Comparison of ENCODE assay signal across 14 cellular contexts in genomic region chr5:76724871-76725270, GRCh38. TPM values are rescaled to one million over a fixed set of nuclear protein-coding genes. Genes with fewer than 3 reads are reported as not detected.
A peak's percentile ranks its signal among the peaks of the same experiment; 100 is the strongest.
DNase-seq lines count a peak whose midpoint lies in the region; ATAC-seq, FAIRE-seq and TF ChIP-seq lines count a peak whose summit lies in the region.
"Had no signal": no experiment of that assay in that cellular context is flagged by ENCODE, and none has a peak within 500 bp of the region (broad histone marks: within the 10 kb centered on the region; RNA-seq: fewer than 3 reads in every experiment).

No MANE protein-coding gene starts in this region.

- H3K4me1 ChIP-seq in mammary epithelial cell (ENCODE audit: insufficient read depth, low read length) = peaks cover 10% of the 10 kb centered on the region
- H3K4me1 ChIP-seq in keratinocyte (ENCODE audit: control insufficient read depth, extremely low read depth, insufficient read depth, low read length) = peaks cover 17% of the 10 kb centered on the region
- H3K4me1 ChIP-seq: gastroesophageal sphincter had no signal

- H3K4me1 Mint-ChIP-seq in activated T-cell treated with anti-CD3 and anti-CD28 coated beads, Interleukin-2, amount 50 U/mL, for 72 hours (ENCODE audit: low read depth) = no peaks in the 10 kb centered on the region

- H2AFZ ChIP-seq in mammary epithelial cell (ENCODE audit: low read depth, low read length) (no peak overlapping the region), keratinocyte (ENCODE audit: control insufficient read depth, low read length) (no peak overlapping the region)

- dilution Hi-C loops in mammary epithelial cell (cut with HindIII; ENCODE audit: low sequenced_read_pairs) (no loop called here), keratinocyte (cut with MboI; ENCODE audit: extremely low pct_ligation_motif_present, low sequenced_read_pairs) (no loop called here)

- H3K27ac ChIP-seq in mammary epithelial cell (ENCODE audit: insufficient read depth, low read depth, low read length) = no peak overlapping the region
- peak overlapping the region; percentile 37 for H3K27ac ChIP-seq in keratinocyte (ENCODE audit: control insufficient read depth, insufficient read depth, low read length)
- H3K27ac ChIP-seq: gastroesophageal sphincter, left ventricle myocardium inferior had no signal

- CTCF ChIA-PET in mammary epithelial cell (lab: Charles Lee; ENCODE audit: low non-redundant PET) = no interaction called here

- H3K9ac ChIP-seq in mammary epithelial cell (ENCODE audit: insufficient read depth, low read length) = no peak overlapping the region
- no peak overlapping the region for H3K9ac ChIP-seq in keratinocyte (ENCODE audit: control insufficient read depth, extremely low read depth, insufficient read depth, low read length)

- H3K9me1 ChIP-seq in keratinocyte (ENCODE audit: control insufficient read depth, extremely low read depth, insufficient read depth, low read length) = no peaks in the 10 kb centered on the region

- peaks cover 6 to 11% of the 10 kb centered on the region in 2 donors for H3K9me3 Mint-ChIP-seq in activated T-cell treated with anti-CD3 and anti-CD28 coated beads, Interleukin-2, amount 50 U/mL, for 72 hours

- H3K4me3 ChIP-seq in mammary epithelial cell (replicated peaks in 1 of 3; ENCODE audit: insufficient read depth in 1 of 3, low read depth in 2 of 3, low read length in 3 of 3) = no peak overlapping the region
- H3K4me3 ChIP-seq in keratinocyte (ENCODE audit: control insufficient read depth in 2 of 3, extremely low read depth in 1 of 3, insufficient read depth in 2 of 3, low read depth in 1 of 3, low read length in 3 of 3) = no peak overlapping the region
- H3K4me3 ChIP-seq: gastroesophageal sphincter, left ventricle myocardium inferior had no signal

- intact Hi-C loops in mammary epithelial cell (cut with micrococcal nuclease) = no loop called here

- ATAC-seq in activated T-cell treated with anti-CD3 and anti-CD28 coated beads, Interleukin-2, amount 50 U/mL, for 72 hours (replicated peaks in 1 of 2) = no peak
- no peak for ATAC-seq in GM19035 (IDR thresholded peaks at IDR 0.05; ENCODE audit: unreplicated experiment)
- ATAC-seq: activated T-cell treated with anti-CD3 and anti-CD28 coated beads, Interleukin-2, amount 50 U/mL, for 4 hours; gastroesophageal sphincter had no signal

- peaks cover 6% of the 10 kb centered on the region for H3K9me3 ChIP-seq in mammary epithelial cell (replicated peaks; ENCODE audit: insufficient read depth, low read length)
- peaks cover 6% of the 10 kb centered on the region for H3K9me3 ChIP-seq in keratinocyte (ENCODE audit: control insufficient read depth, low read depth, low read length)

- peaks cover 81% of the 10 kb centered on the region for H3K79me2 ChIP-seq in mammary epithelial cell (ENCODE audit: insufficient read depth, low read length)
- peaks cover 24% of the 10 kb centered on the region for H3K79me2 ChIP-seq in keratinocyte (ENCODE audit: control insufficient read depth, insufficient read depth, low read length)

- H3K36me3 Mint-ChIP-seq in activated T-cell treated with anti-CD3 and anti-CD28 coated beads, Interleukin-2, amount 50 U/mL, for 72 hours (ENCODE audit: insufficient read depth in 2 of 2) = peaks cover 7 to 8% of the 10 kb centered on the region in 2 donors

- DNase-seq in activated T-cell treated with anti-CD3 and anti-CD28 coated beads, Interleukin-2, amount 50 U/mL, for 72 hours = no peak
- DNase-seq in activated T-cell treated with anti-CD3 and anti-CD28 coated beads for 4 hours (no peak), mammary epithelial cell (peak; percentile 53), keratinocyte (ENCODE audit: low read depth, low spot score) (no peak), iPS-NIHi11 (ENCODE audit: low spot score) (no peak), NCI-H1694 (lab: John Stamatoyannopoulos, UW) (no peak), NCI-H2171 (lab: John Stamatoyannopoulos, UW) (no peak)
- DNase-seq: activated T-cell treated with anti-CD3 and anti-CD28 coated beads, Interleukin-2, amount 50 U/mL, for 4 hours; DMS79; left ventricle myocardium inferior; MM.1S; substantia nigra had no signal

- 69% methylated on average over 4 of the region's 4 CpGs for WGBS in mammary epithelial cell (ENCODE audit: low coverage, missing lambda C conversion rate)

- H3K27me3 ChIP-seq in mammary epithelial cell (ENCODE audit: insufficient read depth, low read length) = no peaks in the 10 kb centered on the region
- no peaks in the 10 kb centered on the region for H3K27me3 ChIP-seq in keratinocyte (ENCODE audit: control insufficient read depth, extremely low read depth, insufficient read depth, low read length)
- H3K27me3 ChIP-seq: gastroesophageal sphincter had no signal

- peak; percentile 87 for FAIRE-seq in keratinocyte (lab: Jason Lieb, UNC)

- peak overlapping the region; percentile 31 for H3K27ac Mint-ChIP-seq in activated T-cell treated with anti-CD3 and anti-CD28 coated beads, Interleukin-2, amount 50 U/mL, for 72 hours

- H3K4me2 ChIP-seq in mammary epithelial cell (ENCODE audit: insufficient read depth, low read depth, low read length) (peak overlapping the region; percentile 15), keratinocyte (ENCODE audit: control insufficient read depth, extremely low read depth, insufficient read depth, low read depth, low read length) (peak overlapping the region; percentile 39)

- peaks cover 2% of the 10 kb centered on the region for H3K36me3 ChIP-seq in mammary epithelial cell (ENCODE audit: insufficient read depth, low read length)
- no peaks in the 10 kb centered on the region for H3K36me3 ChIP-seq in keratinocyte (ENCODE audit: control insufficient read depth in 2 of 2, extremely low read depth in 1 of 2, insufficient read depth in 2 of 2, low read length in 2 of 2)
- H3K36me3 ChIP-seq: gastroesophageal sphincter had no signal

- no peak overlapping the region for H3K4me3 Mint-ChIP-seq in activated T-cell treated with anti-CD3 and anti-CD28 coated beads, Interleukin-2, amount 50 U/mL, for 72 hours
- H3K4me3 Mint-ChIP-seq: activated T-cell treated with anti-CD3 and anti-CD28 coated beads, Interleukin-2, amount 50 U/mL, for 4 hours had no signal

- no TSS peak for BruUV-seq in mammary epithelial cell (replicated peaks; lab: Mats Ljungman, UMichigan)

- H3K27me3 Mint-ChIP-seq in activated T-cell treated with anti-CD3 and anti-CD28 coated beads, Interleukin-2, amount 50 U/mL, for 72 hours (ENCODE audit: low read depth) = no peaks in the 10 kb centered on the region

- no peak for TF ChIP-seq CTCF in mammary epithelial cell (conservative IDR thresholded peaks at IDR 0.05 in 1 of 2, IDR thresholded peaks at IDR 0.05 in 1 of 2; ENCODE audit: extremely low read depth in 1 of 2, insufficient read depth in 1 of 2, low read depth in 1 of 2, low read length in 2 of 2)
- TF ChIP-seq CTCF in keratinocyte (optimal IDR thresholded peaks at IDR 0.05 in 1 of 3, IDR thresholded peaks at IDR 0.05 in 1 of 3, conservative IDR thresholded peaks at IDR 0.05 in 1 of 3; ENCODE audit: extremely low read depth in 1 of 3, insufficient read depth in 2 of 3, low read length in 3 of 3) = no peak

- H4K20me1 ChIP-seq in mammary epithelial cell (ENCODE audit: insufficient read depth, low read length) (no peaks in the 10 kb centered on the region), keratinocyte (ENCODE audit: control insufficient read depth, extremely low read depth, insufficient read depth, low read length) (no peaks in the 10 kb centered on the region)

- in situ Hi-C loops in mammary epithelial cell (cut with MboI; ENCODE audit: low sequenced_read_pairs in 2 of 2) = no loop called here

RNA-seq across cellular contexts. Expression of gene F2R, which starts 8.9 kb away (rescaled TPM):
- 10 to 100 TPM in 1 of 2 donors, 1 to 10 TPM in 1; 4.5 to 10.6 TPM for total RNA-seq in activated T-cell treated with anti-CD3 and anti-CD28 coated beads, Interleukin-2, amount 50 U/mL, for 72 hours
- total RNA-seq in mammary epithelial cell = 10 to 100 TPM; 30.7 to 81.4 TPM
- polyA plus RNA-seq in mammary epithelial cell = 46.2 TPM
- 47.2 TPM for polyA minus RNA-seq in mammary epithelial cell
- 56.8 to 59.9 TPM (median 58.0 TPM) in 3 replicates for polyA plus RNA-seq in keratinocyte
- 26.3 TPM for polyA plus RNA-seq in keratinocyte (2011; ENCODE audit: low read depth)
- 27.2 and 40.2 TPM in 2 replicates for polyA plus RNA-seq in keratinocyte (2011; cell fraction: cytosol; rRNA removed)
- 117 and 121 TPM in 2 replicates for polyA plus RNA-seq in keratinocyte (2011; cell fraction: nucleus; rRNA removed)
- 25.1 and 31.5 TPM in 2 replicates for polyA plus RNA-seq in keratinocyte (2012; ENCODE audit: low replicate concordance)
- 45.7 to 62.1 TPM (median 55.9 TPM) in 3 replicates for polyA minus RNA-seq in keratinocyte
- polyA minus RNA-seq in keratinocyte (2011; cell fraction: cytosol; rRNA and poly(A)+ RNA removed) = 31.3 TPM
- 69.1 and 124 TPM in 2 replicates for polyA minus RNA-seq in keratinocyte (2011; cell fraction: nucleus; rRNA and poly(A)+ RNA removed)
